29 cellular contexts compared by ENCODE assay signal in genomic region chr10:28397229-28397628, GRCh38.
"Had no signal": no experiment of that assay in that cellular context is flagged by ENCODE, and none has a peak within 500 bp of the region (broad histone marks: within the 10 kb centered on the region; RNA-seq: fewer than 3 reads in every experiment).

No MANE protein-coding gene starts in this region.

- H3K4me3 Mint-ChIP-seq: dendritic cell treated with granulocyte-macrophage colony-stimulating factor and Interleukin-4, amounts not matched to agents 40 ng/mL and 50 ng/mL, for 4 days; effector memory CD8-positive, alpha-beta T cell; endodermal cell had no signal

- H3K9me3 ChIP-seq: colonic mucosa, esophagus muscularis mucosa, esophagus squamous epithelium, gastrocnemius medialis, gastroesophageal sphincter, heart left ventricle, heart right ventricle had no signal

- H3K4me1 ChIP-seq: colonic mucosa, foreskin keratinocyte, gastrocnemius medialis had no signal

- H3K27ac ChIP-seq: colonic mucosa, coronary artery, dorsolateral prefrontal cortex, epithelial cell of prostate, esophagus muscularis mucosa, foreskin keratinocyte, gastrocnemius medialis, gastroesophageal sphincter, heart left ventricle, heart right ventricle, hepatocyte had no signal

- H3K9me3 Mint-ChIP-seq: dendritic cell treated with granulocyte-macrophage colony-stimulating factor and Interleukin-4, amounts not matched to agents 40 ng/mL and 50 ng/mL, for 4 days; effector memory CD8-positive, alpha-beta T cell; endodermal cell had no signal

- H3K27me3 ChIP-seq: colonic mucosa, dorsolateral prefrontal cortex, esophagus muscularis mucosa, esophagus squamous epithelium, foreskin keratinocyte, gastrocnemius medialis, gastroesophageal sphincter, hepatocyte had no signal

- H3K79me2 ChIP-seq: hepatocyte had no signal

- H3K4me3 ChIP-seq: colonic mucosa, coronary artery, dorsolateral prefrontal cortex, esophagus muscularis mucosa, esophagus squamous epithelium, gastrocnemius medialis, gastroesophageal sphincter, heart left ventricle, heart right ventricle, hepatocyte had no signal

- ATAC-seq: effector memory CD8-positive, alpha-beta T cell; esophagus mucosa; foreskin keratinocyte; gastrocnemius medialis; gastroesophageal sphincter; heart left ventricle; heart right ventricle had no signal

- H3K27ac Mint-ChIP-seq: dendritic cell treated with granulocyte-macrophage colony-stimulating factor and Interleukin-4, amounts not matched to agents 40 ng/mL and 50 ng/mL, for 4 days; effector memory CD8-positive, alpha-beta T cell; endodermal cell had no signal

- H3K36me3 ChIP-seq: colonic mucosa, esophagus muscularis mucosa, esophagus squamous epithelium, gastrocnemius medialis, gastroesophageal sphincter, heart left ventricle, heart right ventricle had no signal

- H2AFZ ChIP-seq: hepatocyte had no signal

- H3K4me2 ChIP-seq: hepatocyte had no signal

- H3K27me3 Mint-ChIP-seq: dendritic cell treated with granulocyte-macrophage colony-stimulating factor and Interleukin-4, amounts not matched to agents 40 ng/mL and 50 ng/mL, for 4 days had no signal

- FAIRE-seq: endometrium, endothelial cell of umbilical vein, frontal cortex had no signal

- DNase-seq: colonic mucosa; cortex of kidney; dermis blood vessel endothelial cell; dorsolateral prefrontal cortex; effector CD4-positive, alpha-beta T cell; effector CD8-positive, alpha-beta T cell; effector memory CD8-positive, alpha-beta T cell; endodermal cell; erythroblast; esophagus squamous epithelium; foreskin fibroblast; foreskin keratinocyte; foreskin melanocyte; gastrocnemius medialis; glutamatergic neuron; head of caudate nucleus; heart left ventricle; heart right ventricle; hippocampal formation had no signal
